Comparison of ENCODE assay signal across 8 cellular contexts in the genomic region with DNA sequence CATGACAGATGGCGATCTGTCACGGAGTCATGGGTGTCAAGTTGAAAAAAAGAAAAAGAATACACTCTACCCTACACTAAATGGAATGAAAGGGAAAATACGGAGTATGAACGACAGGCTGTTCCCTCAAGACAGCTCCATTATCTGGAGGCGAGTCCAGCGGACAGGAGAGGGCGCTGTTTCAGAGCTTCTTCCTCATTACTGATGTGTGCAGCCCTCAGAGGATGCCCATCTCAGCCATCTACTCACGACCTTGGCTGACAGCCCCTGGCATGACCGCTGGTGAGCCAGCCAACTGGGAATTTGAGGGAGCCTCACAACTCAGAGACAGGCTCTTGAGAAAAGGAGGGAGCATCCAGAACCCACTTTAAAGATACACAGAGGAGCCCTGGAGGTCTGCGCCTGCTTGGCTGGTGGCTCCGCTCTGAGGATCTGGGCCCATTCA. TPM values are rescaled to one million over a fixed set of nuclear protein-coding genes. Genes with fewer than 3 reads are reported as not detected.
DNase-seq lines count a peak whose midpoint lies in the region; ATAC-seq and TF ChIP-seq lines count a peak whose summit lies in the region.

No MANE protein-coding gene starts in this region.

- peak overlapping the region in 6 of 10 donors; percentile 17 to 48 (median 25) for H3K4me3 Mint-ChIP-seq in naive thymus-derived CD4-positive, alpha-beta T cell

- DNase-seq in DMS153 (lab: John Stamatoyannopoulos, UW) (peak; percentile 60), HFF-Myc (ENCODE audit: extremely low read depth, low read depth) (no peak), NOMO-1 treated with dmso at 0.1 percent for 144 hours (lab: John Stamatoyannopoulos, UW; ENCODE audit: unreplicated experiment) (peak; percentile 44), erythroblast (lab: John Stamatoyannopoulos, UW) (peak; percentile 64 to 76)
- peak; percentile 78 for DNase-seq in activated CD8-positive, alpha-beta memory T cell treated with anti-CD3 and anti-CD28 coated beads, Interleukin-2, amount 50 U/mL, for 4 hours
- peak in 8 of 9 donors; percentile 49 to 75 (median 58) for DNase-seq in naive thymus-derived CD4-positive, alpha-beta T cell
- DNase-seq in stimulated activated CD8-positive, alpha-beta memory T cell treated with anti-CD3 and anti-CD28 coated beads, Interleukin-7, amount 100 ng/mL, for 48 hours (ENCODE audit: extremely low read depth in 1 of 2, low read depth in 1 of 2), result peak; percentile 50 to 84

- H3K4me1 ChIP-seq in naive thymus-derived CD4-positive, alpha-beta T cell (ENCODE audit: control insufficient read depth in 2 of 2, insufficient read depth in 2 of 2, low read length in 2 of 2), result peaks cover 43 to 47% of the 10 kb centered on the region in 2 donors

- TF ChIP-seq CTCF in HFF-Myc (IDR thresholded peaks at IDR 0.05; ENCODE audit: low read depth, low read length, missing control alignments), result peak; percentile 85

- no peak overlapping the region for H3K27ac ChIP-seq in naive thymus-derived CD4-positive, alpha-beta T cell (ENCODE audit: low read depth, low read length)

- H3K4me3 ChIP-seq in HFF-Myc (replicated peaks; ENCODE audit: low read depth, low read length), result no peak overlapping the region
- no peak overlapping the region for H3K4me3 ChIP-seq in naive thymus-derived CD4-positive, alpha-beta T cell (ENCODE audit: low read length)

- ATAC-seq in naive thymus-derived CD4-positive, alpha-beta T cell, result peak; percentile 73
- no peak for ATAC-seq in HG03378 (IDR thresholded peaks at IDR 0.05; ENCODE audit: unreplicated experiment)

- no peaks in the 10 kb centered on the region for H3K9me3 ChIP-seq in naive thymus-derived CD4-positive, alpha-beta T cell (ENCODE audit: control insufficient read depth in 2 of 3, low read length in 3 of 3)

- POLR2A ChIA-PET in naive thymus-derived CD4-positive, alpha-beta T cell (lab: Charles Lee), result interaction anchor here (0.9 kb wide), 2 partner anchors 144 to 192 kb away, joined by 3 read pairs; no protein-coding TSS in a partner anchor

- CTCF ChIA-PET in naive thymus-derived CD4-positive, alpha-beta T cell (lab: Charles Lee), result interaction anchor here (1.0 to 2.2 kb wide), 4 partner anchors 48 to 194 kb away, joined by 3 to 10 read pairs (median 6); no protein-coding TSS in a partner anchor

- no peaks in the 10 kb centered on the region for H3K36me3 ChIP-seq in naive thymus-derived CD4-positive, alpha-beta T cell (ENCODE audit: control insufficient read depth in 2 of 3, insufficient read depth in 3 of 3, low read length in 3 of 3)

- H3K4me1 Mint-ChIP-seq in naive thymus-derived CD4-positive, alpha-beta T cell, result peaks cover 33 to 57% (median 50%) of the 10 kb centered on the region in 7 donors

- H3K27me3 ChIP-seq in naive thymus-derived CD4-positive, alpha-beta T cell (ENCODE audit: control insufficient read depth in 2 of 2, insufficient read depth in 2 of 2, low read length in 2 of 2), result no peaks in the 10 kb centered on the region

- peaks cover 0 to 2% (median 0%) of the 10 kb centered on the region in 11 donors for H3K9me3 Mint-ChIP-seq in naive thymus-derived CD4-positive, alpha-beta T cell

- intact Hi-C loops in naive thymus-derived CD4-positive, alpha-beta T cell (cut with micrococcal nuclease), result loop anchor here (1.0 to 2.0 kb wide), 5 partner anchors 43 to 218 kb away; no protein-coding TSS in a partner anchor

- no peaks in the 10 kb centered on the region for H3K27me3 Mint-ChIP-seq in naive thymus-derived CD4-positive, alpha-beta T cell

- no peak for TF ChIP-seq POLR2A in erythroblast (IDR thresholded peaks at IDR 0.05; ENCODE audit: low read length)

- H3K36me3 Mint-ChIP-seq in naive thymus-derived CD4-positive, alpha-beta T cell, result no peaks in the 10 kb centered on the region

- peak overlapping the region in 7 of 9 donors; percentile 14 to 97 (median 53) for H3K27ac Mint-ChIP-seq in naive thymus-derived CD4-positive, alpha-beta T cell

RNA-seq across cellular contexts. Expression of gene SMNDC1, which starts 49.6 kb away (rescaled TPM):
- total RNA-seq in naive thymus-derived CD4-positive, alpha-beta T cell, result 10 to 100 TPM; 34.4 to 43.1 (median 40.1) TPM
- 10 to 100 TPM; 16.1 to 20.1 TPM for polyA plus RNA-seq in naive thymus-derived CD4-positive, alpha-beta T cell
